11 cellular contexts compared by ENCODE assay signal in the genomic region with DNA sequence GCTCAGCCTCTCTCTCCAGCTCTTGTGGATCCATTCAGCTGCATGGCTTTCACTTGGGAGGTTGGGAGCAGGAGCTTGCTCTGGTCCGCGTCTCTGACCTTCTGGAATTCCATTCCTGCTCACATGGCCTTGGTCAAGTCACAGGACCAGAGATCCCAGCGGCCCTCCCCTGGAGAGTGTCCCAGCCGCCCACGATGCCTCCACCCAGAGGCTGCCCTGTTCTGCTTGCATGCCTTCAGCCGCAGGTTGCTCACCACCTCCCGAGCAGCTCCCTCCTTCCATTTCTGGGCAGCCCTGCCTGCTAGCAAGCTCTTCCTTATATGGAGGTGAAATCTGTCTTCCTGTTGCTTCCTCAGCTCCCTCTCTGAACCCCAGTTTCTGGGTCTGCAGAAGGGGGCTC. TPM values are rescaled to one million over a fixed set of nuclear protein-coding genes. Genes with fewer than 3 reads are reported as not detected.
DNase-seq lines count a peak whose midpoint lies in the region; ATAC-seq and TF ChIP-seq lines count a peak whose summit lies in the region.
"Had no signal": no experiment of that assay in that cellular context is flagged by ENCODE, and none has a peak within 500 bp of the region (broad histone marks: within the 10 kb centered on the region; RNA-seq: fewer than 3 reads in every experiment).

No MANE protein-coding gene starts in this region.

- TF ChIP-seq RAD21 in HCT116 (IDR thresholded peaks at IDR 0.05; ENCODE audit: low read depth), result no peak

- BruUV-seq in HCT116 (replicated peaks; lab: Mats Ljungman, UMichigan), result no TSS peak

- no peak overlapping the region for H3K27ac Mint-ChIP-seq in GM23338

- no peaks in the 10 kb centered on the region for H3K27me3 ChIP-seq in HCT116 (ENCODE audit: insufficient read depth, low read length)
- H3K27me3 ChIP-seq in layer of hippocampus (ENCODE audit: control insufficient read depth, insufficient read depth, low read length), result no peaks in the 10 kb centered on the region
- peaks cover 100% of the 10 kb centered on the region for H3K27me3 ChIP-seq in GM23338 (ENCODE audit: insufficient read depth)

- H4K20me1 ChIP-seq in HCT116 (ENCODE audit: insufficient read depth) (no peaks in the 10 kb centered on the region; the same call in 1 of the 2 replicates), GM23338 (replicated peaks; ENCODE audit: insufficient read depth) (no peaks in the 10 kb centered on the region)

- no peak overlapping the region for H2AFZ ChIP-seq in HCT116 (ENCODE audit: low read depth, low read length, poor library complexity, severe bottlenecking)
- H2AFZ ChIP-seq in GM23338, result no peak overlapping the region

- no peaks in the 10 kb centered on the region for H3K9me3 ChIP-seq in HCT116 (ENCODE audit: control insufficient read depth in 1 of 2, insufficient read depth in 1 of 2, low read depth in 1 of 2, low read length in 2 of 2)

- H3K4me1 Mint-ChIP-seq in GM23338, result peaks cover 30% of the 10 kb centered on the region

- no peak overlapping the region for H3K9ac ChIP-seq in HCT116 (ENCODE audit: low read length)

- RAD21 ChIA-PET in HCT116 (lab: Charles Lee; ENCODE audit: low non-redundant PET in 1 of 2, low total read pairs in 2 of 2, uncharacterized antibody in 2 of 2, unreplicated experiment in 2 of 2), result no interaction called here

- no peaks in the 10 kb centered on the region for H3F3A ChIP-seq in GM23338 (replicated peaks; ENCODE audit: low read depth)

- peaks cover 45 to 64% of the 10 kb centered on the region in 2 experiments for H3K4me1 ChIP-seq in HCT116 (ENCODE audit: control insufficient read depth in 1 of 2, insufficient read depth in 2 of 2, low read length in 2 of 2)
- peaks cover 18% of the 10 kb centered on the region; the same call in 1 of the 2 replicates for H3K4me1 ChIP-seq in GM23338 (ENCODE audit: insufficient read depth)

- H3K9me3 Mint-ChIP-seq in GM23338, result no peaks in the 10 kb centered on the region

- TF ChIP-seq CTCF in HCT116 (IDR thresholded peaks at IDR 0.05 in 2 of 3, conservative IDR thresholded peaks at IDR 0.05 in 1 of 3; ENCODE audit: borderline replicate concordance in 1 of 3, insufficient read depth in 1 of 3, low read depth in 2 of 3, low read length in 2 of 3) (no peak), GM23338 (conservative IDR thresholded peaks at IDR 0.05; ENCODE audit: low read depth in 2 of 2) (no peak)

- H3K27ac ChIP-seq in HCT116 (ENCODE audit: low read depth, low read length), result no peak overlapping the region
- H3K27ac ChIP-seq in layer of hippocampus (ENCODE audit: low read depth, low read length), result peak overlapping the region; percentile 59
- peak overlapping the region; percentile 62 for H3K27ac ChIP-seq in temporal lobe (ENCODE audit: low read depth, low read length)
- H3K27ac ChIP-seq in GM23338 (ENCODE audit: low read depth), result no peak overlapping the region

- H3K4me2 ChIP-seq in HCT116 (ENCODE audit: low read length), result peak overlapping the region; percentile 25; the same call in 1 of the 2 replicates
- no peak overlapping the region for H3K4me2 ChIP-seq in GM23338

- peaks cover 57% of the 10 kb centered on the region for H3K27me3 Mint-ChIP-seq in GM23338 (ENCODE audit: insufficient read depth, low read depth, poor library complexity)

- CTCF ChIA-PET in HCT116 (lab: Charles Lee), result no interaction called here

- H3K36me3 ChIP-seq in HCT116 (ENCODE audit: control insufficient read depth in 1 of 2, insufficient read depth in 2 of 2, low read length in 2 of 2) (no peaks in the 10 kb centered on the region), GM23338 (ENCODE audit: insufficient read depth) (no peaks in the 10 kb centered on the region)

- DNase-seq in HCT116 (ENCODE audit: low read depth, low spot score), result no peak
- peak; percentile 34 for DNase-seq in cerebellum (ENCODE audit: low spot score)
- no peak for DNase-seq in D341Med (ENCODE audit: low spot score)
- DNase-seq in GM23338 (ENCODE audit: low spot score), result no peak
- DNase-seq in NCI-H1105 (lab: John Stamatoyannopoulos, UW), result no peak
- DNase-seq: erythroblast; NCI-H2227 treated with DMSO at 0.1 percent for 48 hours; stimulated activated CD4-positive, alpha-beta T cell treated with anti-CD3 and anti-CD28 coated beads, Interleukin-15, amount 100 ng/mL, for 24 hours had no signal

- POLR2A ChIA-PET in HCT116 (lab: Charles Lee), result no interaction called here

- ATAC-seq in HCT116 (no peak), GM23338 (no peak)
- ATAC-seq in activated CD4-positive, CD25-positive, alpha-beta regulatory T cell treated with anti-CD3 and anti-CD28 coated beads, Interleukin-2, amount 50 U/mL, for 24 hours, result no peak

- no peak overlapping the region for H3K4me3 ChIP-seq in HCT116 (replicated peaks in 1 of 2; ENCODE audit: low read depth in 1 of 2, low read length in 2 of 2)
- H3K4me3 ChIP-seq in GM23338, result no peak overlapping the region

- intact Hi-C loops in HCT116 (cut with micrococcal nuclease), result no loop called here

- H3K79me2 ChIP-seq in HCT116 (ENCODE audit: insufficient read depth, low read length), result peaks cover 91% of the 10 kb centered on the region
- H3K79me2 ChIP-seq in GM23338 (replicated peaks; ENCODE audit: insufficient read depth), result no peaks in the 10 kb centered on the region

- no peaks in the 10 kb centered on the region for H3K9me2 ChIP-seq in HCT116 (ENCODE audit: insufficient read depth)
- no peaks in the 10 kb centered on the region for H3K9me2 ChIP-seq in GM23338 (ENCODE audit: insufficient read depth)

- no peaks in the 10 kb centered on the region for H3K36me3 Mint-ChIP-seq in GM23338 (ENCODE audit: low read depth)

- TF ChIP-seq POLR2A in HCT116 (IDR thresholded peaks at IDR 0.05; ENCODE audit: borderline replicate concordance, extremely low read depth, insufficient read depth, insufficient read length), result no peak

- H3K4me3 Mint-ChIP-seq in GM23338, result no peak overlapping the region; the same call in 2 of the 3 replicates

TF ChIP-seq in HCT116, 20 proteins besides CTCF, POLR2A, EP300 and RAD21 (continues in another document):
- TF ChIP-seq POLR2AphosphoS5 (IDR thresholded peaks at IDR 0.05; ENCODE audit: low read depth, low read length) (no peak), CBX3 (IDR thresholded peaks at IDR 0.05; ENCODE audit: low read depth) (no peak), EZH2 (IDR thresholded peaks at IDR 0.05) (no peak), EGR1 (IDR thresholded peaks at IDR 0.05; ENCODE audit: low read depth) (no peak), ZFX (IDR thresholded peaks at IDR 0.05) (no peak)

TF ChIP-seq in GM23338, 12 proteins besides CTCF, POLR2A, EP300 and RAD21 (continues in another document):
- TF ChIP-seq STAT1 (IDR thresholded peaks at IDR 0.05; ENCODE audit: unreplicated experiment) (no peak), POLR2AphosphoS5 (IDR thresholded peaks at IDR 0.05; ENCODE audit: low read depth) (no peak), ZNF114 (CRISPR knock-in tag; IDR thresholded peaks at IDR 0.05) (no peak), ZNF331 (CRISPR knock-in tag; IDR thresholded peaks at IDR 0.05; ENCODE audit: low read depth) (no peak), EZH2phosphoT487 (IDR thresholded peaks at IDR 0.05; ENCODE audit: unreplicated experiment) (no peak), JUNB (IDR thresholded peaks at IDR 0.05; ENCODE audit: unreplicated experiment) (no peak)
- TF ChIP-seq, protein P1, sequence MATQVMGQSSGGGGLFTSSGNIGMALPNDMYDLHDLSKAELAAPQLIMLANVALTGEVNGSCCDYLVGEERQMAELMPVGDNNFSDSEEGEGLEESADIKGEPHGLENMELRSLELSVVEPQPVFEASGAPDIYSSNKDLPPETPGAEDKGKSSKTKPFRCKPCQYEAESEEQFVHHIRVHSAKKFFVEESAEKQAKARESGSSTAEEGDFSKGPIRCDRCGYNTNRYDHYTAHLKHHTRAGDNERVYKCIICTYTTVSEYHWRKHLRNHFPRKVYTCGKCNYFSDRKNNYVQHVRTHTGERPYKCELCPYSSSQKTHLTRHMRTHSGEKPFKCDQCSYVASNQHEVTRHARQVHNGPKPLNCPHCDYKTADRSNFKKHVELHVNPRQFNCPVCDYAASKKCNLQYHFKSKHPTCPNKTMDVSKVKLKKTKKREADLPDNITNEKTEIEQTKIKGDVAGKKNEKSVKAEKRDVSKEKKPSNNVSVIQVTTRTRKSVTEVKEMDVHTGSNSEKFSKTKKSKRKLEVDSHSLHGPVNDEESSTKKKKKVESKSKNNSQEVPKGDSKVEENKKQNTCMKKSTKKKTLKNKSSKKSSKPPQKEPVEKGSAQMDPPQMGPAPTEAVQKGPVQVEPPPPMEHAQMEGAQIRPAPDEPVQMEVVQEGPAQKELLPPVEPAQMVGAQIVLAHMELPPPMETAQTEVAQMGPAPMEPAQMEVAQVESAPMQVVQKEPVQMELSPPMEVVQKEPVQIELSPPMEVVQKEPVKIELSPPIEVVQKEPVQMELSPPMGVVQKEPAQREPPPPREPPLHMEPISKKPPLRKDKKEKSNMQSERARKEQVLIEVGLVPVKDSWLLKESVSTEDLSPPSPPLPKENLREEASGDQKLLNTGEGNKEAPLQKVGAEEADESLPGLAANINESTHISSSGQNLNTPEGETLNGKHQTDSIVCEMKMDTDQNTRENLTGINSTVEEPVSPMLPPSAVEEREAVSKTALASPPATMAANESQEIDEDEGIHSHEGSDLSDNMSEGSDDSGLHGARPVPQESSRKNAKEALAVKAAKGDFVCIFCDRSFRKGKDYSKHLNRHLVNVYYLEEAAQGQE (IDR thresholded peaks at IDR 0.05; ENCODE audit: unreplicated experiment), result no peak
- TF ChIP-seq, protein P2, sequence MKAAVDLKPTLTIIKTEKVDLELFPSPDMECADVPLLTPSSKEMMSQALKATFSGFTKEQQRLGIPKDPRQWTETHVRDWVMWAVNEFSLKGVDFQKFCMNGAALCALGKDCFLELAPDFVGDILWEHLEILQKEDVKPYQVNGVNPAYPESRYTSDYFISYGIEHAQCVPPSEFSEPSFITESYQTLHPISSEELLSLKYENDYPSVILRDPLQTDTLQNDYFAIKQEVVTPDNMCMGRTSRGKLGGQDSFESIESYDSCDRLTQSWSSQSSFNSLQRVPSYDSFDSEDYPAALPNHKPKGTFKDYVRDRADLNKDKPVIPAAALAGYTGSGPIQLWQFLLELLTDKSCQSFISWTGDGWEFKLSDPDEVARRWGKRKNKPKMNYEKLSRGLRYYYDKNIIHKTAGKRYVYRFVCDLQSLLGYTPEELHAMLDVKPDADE (IDR thresholded peaks at IDR 0.05), result no peak

RNA-seq across cellular contexts. Expression of a gene that starts 32.6 kb away (rescaled TPM):
- total RNA-seq in HCT116 (2021; ENCODE audit: unreplicated experiment) (38.5 TPM), cerebellum (23.0 TPM), temporal lobe (15.5 TPM)
- 21.0 and 25.2 TPM in 2 replicates for polyA plus RNA-seq in HCT116 (2012)
- 0.87 and 2.1 TPM in 2 replicates for total RNA-seq in GM23338 (2014; rRNA removed; shearing (Covaris generic))
- polyA plus RNA-seq in GM23338 (2016; fragmentation: Nextera tagmentation; extraction: Ambion mirVana), result 0.75 and 0.89 TPM in 2 replicates

Comparison
In these comparisons a context has a peak if more than half of its experiments do, and no peak if none do; other contexts are left out.
1. H3K27ac ChIP-seq: peak in layer of hippocampus (single experiment) and temporal lobe (single experiment); none in HCT116 (single experiment) and GM23338 (single experiment).